ENCODE assay signal across 11 cellular contexts in genomic region chr9:133428579-133429215, GRCh38. TPM values are rescaled to one million over a fixed set of nuclear protein-coding genes. Genes with fewer than 3 reads are reported as not detected.
DNase-seq lines count a peak whose midpoint lies in the region; ATAC-seq and TF ChIP-seq lines count a peak whose summit lies in the region.
"Had no signal": no experiment of that assay in that cellular context is flagged by ENCODE, and none has a peak within 500 bp of the region (broad histone marks: within the 10 kb centered on the region; RNA-seq: fewer than 3 reads in every experiment).

No MANE protein-coding gene starts in this region.

- H2AFZ ChIP-seq in neural progenitor cell (replicated peaks), result no peak overlapping the region

- no peak for ATAC-seq in HG03095 (IDR thresholded peaks at IDR 0.05; ENCODE audit: unreplicated experiment)

- no peaks in the 10 kb centered on the region for H3K4me1 ChIP-seq in neural progenitor cell
- no peaks in the 10 kb centered on the region for H3K4me1 ChIP-seq in CD4-positive, alpha-beta memory T cell (ENCODE audit: insufficient read depth, low read length)

- no peak overlapping the region for H3K9ac ChIP-seq in neural progenitor cell
- H3K9ac ChIP-seq: KMS-11 had no signal

- no peaks in the 10 kb centered on the region for H3K9me3 ChIP-seq in neural progenitor cell (ENCODE audit: low read depth)
- no peaks in the 10 kb centered on the region for H3K9me3 ChIP-seq in CD4-positive, alpha-beta memory T cell (ENCODE audit: control insufficient read depth in 1 of 2, low read length in 2 of 2)

- DNase-seq in DMS53 treated with DMSO at 0.1 percent for 48 hours (lab: John Stamatoyannopoulos, UW; ENCODE audit: unreplicated experiment) (peak; percentile 53), NCI-H146 (lab: John Stamatoyannopoulos, UW) (peak; percentile 70), epithelial cell of esophagus (ENCODE audit: low read depth) (peak; percentile 25), neural progenitor cell (ENCODE audit: low spot score) (peak; percentile 87), posterior cingulate gyrus (no peak), OCI-M1 (lab: John Stamatoyannopoulos, UW) (no peak)
- DNase-seq in CD4-positive, alpha-beta memory T cell, result no peak
- DNase-seq: activated CD4-positive, alpha-beta memory T cell treated with anti-CD3 and anti-CD28 coated beads, Interleukin-2, amount 10 ng/mL, durations not matched to agents 7 days and 5 days; foreskin melanocyte had no signal

- no peak overlapping the region for H3K4me3 Mint-ChIP-seq in neural progenitor cell
- H3K4me3 Mint-ChIP-seq in CD4-positive, alpha-beta memory T cell, result no peak overlapping the region
- H3K4me3 Mint-ChIP-seq: activated CD4-positive, alpha-beta memory T cell treated with anti-CD3 and anti-CD28 coated beads, Interleukin-2, amount 10 ng/mL, durations not matched to agents 7 days and 5 days had no signal

- no peak overlapping the region for H3K4me3 ChIP-seq in epithelial cell of esophagus (ENCODE audit: low read length)
- H3K4me3 ChIP-seq in neural progenitor cell, result peak overlapping the region; percentile 42
- no peak overlapping the region for H3K4me3 ChIP-seq in CD4-positive, alpha-beta memory T cell (ENCODE audit: low read length in 2 of 2)

- peak overlapping the region; percentile 73 for H3K4me2 ChIP-seq in neural progenitor cell
- H3K4me2 ChIP-seq: KMS-11 had no signal

- H3K79me2 ChIP-seq in neural progenitor cell (ENCODE audit: low read depth), result no peaks in the 10 kb centered on the region

- intact Hi-C loops in posterior cingulate gyrus (cut with DNase I), result no loop called here
- intact Hi-C loops in CD4-positive, alpha-beta memory T cell (cut with micrococcal nuclease), result no loop called here

- no peak overlapping the region for H3K27ac Mint-ChIP-seq in neural progenitor cell
- no peak overlapping the region for H3K27ac Mint-ChIP-seq in CD4-positive, alpha-beta memory T cell
- H3K27ac Mint-ChIP-seq: activated CD4-positive, alpha-beta memory T cell treated with anti-CD3 and anti-CD28 coated beads, Interleukin-2, amount 10 ng/mL, durations not matched to agents 7 days and 5 days had no signal

- TF ChIP-seq CTCF in epithelial cell of esophagus (IDR thresholded peaks at IDR 0.05; ENCODE audit: insufficient read depth, low read depth, low read length, missing control alignments) (no peak), neural progenitor cell (IDR thresholded peaks at IDR 0.05) (no peak)

- CTCF ChIA-PET in CD4-positive, alpha-beta memory T cell (lab: Charles Lee; ENCODE audit: partially characterized antibody), result no interaction called here

- H3K36me3 Mint-ChIP-seq in neural progenitor cell, result no peaks in the 10 kb centered on the region
- no peaks in the 10 kb centered on the region for H3K36me3 Mint-ChIP-seq in CD4-positive, alpha-beta memory T cell

- H4K20me1 ChIP-seq in neural progenitor cell (ENCODE audit: low read depth), result no peaks in the 10 kb centered on the region

- H3K27me3 Mint-ChIP-seq in neural progenitor cell (ENCODE audit: insufficient read depth, low read depth), result peaks cover 22% of the 10 kb centered on the region
- H3K27me3 Mint-ChIP-seq in CD4-positive, alpha-beta memory T cell, result peaks cover 13 to 17% of the 10 kb centered on the region in 2 donors

- H3K4me1 Mint-ChIP-seq in neural progenitor cell, result peaks cover 12% of the 10 kb centered on the region
- peaks cover 3 to 8% (median 4%) of the 10 kb centered on the region in 4 donors for H3K4me1 Mint-ChIP-seq in CD4-positive, alpha-beta memory T cell

- no peaks in the 10 kb centered on the region for H3K36me3 ChIP-seq in neural progenitor cell
- no peaks in the 10 kb centered on the region for H3K36me3 ChIP-seq in CD4-positive, alpha-beta memory T cell (ENCODE audit: insufficient read depth, low read length)

- no peaks in the 10 kb centered on the region for H3K9me3 Mint-ChIP-seq in neural progenitor cell
- H3K9me3 Mint-ChIP-seq in CD4-positive, alpha-beta memory T cell, result no peaks in the 10 kb centered on the region
- H3K9me3 Mint-ChIP-seq: activated CD4-positive, alpha-beta memory T cell treated with anti-CD3 and anti-CD28 coated beads, Interleukin-2, amount 10 ng/mL, durations not matched to agents 7 days and 5 days had no signal

- POLR2A ChIA-PET in CD4-positive, alpha-beta memory T cell (lab: Charles Lee; ENCODE audit: partially characterized antibody), result no interaction called here

- H3K27me3 ChIP-seq in neural progenitor cell, result peaks cover 36% of the 10 kb centered on the region
- H3K27me3 ChIP-seq in CD4-positive, alpha-beta memory T cell (ENCODE audit: insufficient read depth, low read length), result peaks cover 6% of the 10 kb centered on the region

- H3K27ac ChIP-seq in neural progenitor cell, result no peak overlapping the region
- no peak overlapping the region for H3K27ac ChIP-seq in CD4-positive, alpha-beta memory T cell (ENCODE audit: low read depth, low read length)
- H3K27ac ChIP-seq: KMS-11 had no signal

- H3F3A ChIP-seq in neural progenitor cell (ENCODE audit: low read depth), result peaks cover 15% of the 10 kb centered on the region

RNA-seq across cellular contexts. Expression of gene ADAMTS13, which starts 6.5 kb away (rescaled TPM):
- 2.4 and 6.1 TPM in 2 replicates for total RNA-seq in neural progenitor cell (ENCODE audit: low replicate concordance)
- 1 to 10 TPM; 1.5 to 1.7 TPM for total RNA-seq in CD4-positive, alpha-beta memory T cell
- not detected for polyA plus RNA-seq in CD4-positive, alpha-beta memory T cell

RNA-seq across cellular contexts. Expression of gene REXO4, which starts 10.9 kb away (rescaled TPM):
- total RNA-seq in neural progenitor cell (ENCODE audit: low replicate concordance), result 17.9 and 24.9 TPM in 2 replicates
- 10 to 100 TPM; 38.7 to 39.0 TPM for total RNA-seq in CD4-positive, alpha-beta memory T cell
- polyA plus RNA-seq in CD4-positive, alpha-beta memory T cell, result 10 to 100 TPM; 10.7 to 25.2 TPM

RNA-seq across cellular contexts. Expression of gene CACFD1, which starts 31.1 kb away (rescaled TPM):
- total RNA-seq in neural progenitor cell (ENCODE audit: low replicate concordance), result 15.7 and 29.3 TPM in 2 replicates
- total RNA-seq in CD4-positive, alpha-beta memory T cell, result 1 to 10 TPM; 2.5 to 2.6 TPM
- polyA plus RNA-seq in CD4-positive, alpha-beta memory T cell, result 1 to 10 TPM; 2.9 to 3.4 TPM

RNA-seq across cellular contexts. Expression of gene SLC2A6, which starts 50.2 kb away (rescaled TPM):
- 2.3 and 8.8 TPM in 2 replicates for total RNA-seq in neural progenitor cell (ENCODE audit: low replicate concordance)
- 1 to 10 TPM; 1.6 to 2.5 TPM for total RNA-seq in CD4-positive, alpha-beta memory T cell
- polyA plus RNA-seq in CD4-positive, alpha-beta memory T cell, result 1 to 10 TPM in 1 of 2 donors, under 1 TPM in 1; 0.41 to 1.1 TPM

RNA-seq across cellular contexts. Expression of gene STKLD1, which starts 52.5 kb away (rescaled TPM):
- 0.58 and 0.65 TPM in 2 replicates for total RNA-seq in neural progenitor cell (ENCODE audit: low replicate concordance)
- 1 to 10 TPM; 1.4 to 2.1 TPM for total RNA-seq in CD4-positive, alpha-beta memory T cell
- 1 to 10 TPM in 1 of 2 donors, not detected in 1; 1.5 TPM for polyA plus RNA-seq in CD4-positive, alpha-beta memory T cell

Comparison
In these comparisons a context has a peak if more than half of its experiments do, and no peak if none do; other contexts are left out.
1. DNase-seq: peak in DMS53 treated with DMSO at 0.1 percent for 48 hours (single experiment), NCI-H146 (single experiment), epithelial cell of esophagus (single experiment) and neural progenitor cell (single experiment); none in posterior cingulate gyrus (0 of 10), CD4-positive, alpha-beta memory T cell (0 of 5) and OCI-M1 (single experiment).